Comparison of ENCODE assay signal across 8 cellular contexts in genomic region chr1:27525296-27526271, GRCh38. TPM values are rescaled to one million over a fixed set of nuclear protein-coding genes. Genes with fewer than 3 reads are reported as not detected.
DNase-seq lines count a peak whose midpoint lies in the region; ATAC-seq and TF ChIP-seq lines count a peak whose summit lies in the region.

No MANE protein-coding gene starts in this region.

- peak overlapping the region in 3 of 4 donors; percentile 73 to 88 (median 81) for H3K27ac ChIP-seq in tibial nerve

- peak in 1 of 2 donors; percentile 9 for TF ChIP-seq EP300 in tibial nerve (IDR thresholded peaks at IDR 0.05)

- DNase-seq in COR-L47 (lab: John Stamatoyannopoulos, UW) = peak; percentile 81
- DNase-seq in NCI-H187 treated with DMSO at 0.1 percent for 48 hours (lab: John Stamatoyannopoulos, UW) = peak; percentile 74
- peak; percentile 35 for DNase-seq in activated CD4-positive, alpha-beta T cell treated with anti-CD3 and anti-CD28 coated beads, Interleukin-2, amount 50 U/mL, for 1 hour
- DNase-seq in epithelial cell of esophagus (ENCODE audit: low read depth) = peak; percentile 63
- DNase-seq in naive B cell = peak; percentile 67
- DNase-seq in tibial nerve (ENCODE audit: low spot score in 2 of 2) = peak in 1 of 2 donors; percentile 42

- no peaks in the 10 kb centered on the region for H3K36me3 Mint-ChIP-seq in naive B cell

- no peaks in the 10 kb centered on the region for H3K27me3 ChIP-seq in tibial nerve

- H3K4me1 Mint-ChIP-seq in naive B cell = peaks cover 58 to 80% (median 72%) of the 10 kb centered on the region in 3 donors

- H3K4me3 Mint-ChIP-seq in naive B cell = peak overlapping the region; percentile 46 to 88 (median 78)

- ATAC-seq in GM21717 (IDR thresholded peaks at IDR 0.05; ENCODE audit: unreplicated experiment) (peak; percentile 69), naive B cell (ENCODE audit: low read depth in 2 of 2) (peak; percentile 42 to 51), GM19328 (IDR thresholded peaks at IDR 0.05; ENCODE audit: unreplicated experiment) (no peak)

- TF ChIP-seq POLR2A in tibial nerve (IDR thresholded peaks at IDR 0.05) = no peak

- TF ChIP-seq CTCF in epithelial cell of esophagus (IDR thresholded peaks at IDR 0.05; ENCODE audit: insufficient read depth, low read depth, low read length, missing control alignments) = no peak
- TF ChIP-seq CTCF in tibial nerve (IDR thresholded peaks at IDR 0.05) = no peak

- 24 to 35% methylated on average over 12 to 15 of the region's 16 CpGs for WGBS in tibial nerve, 2 donors

- H3K27ac Mint-ChIP-seq in naive B cell = peak overlapping the region; percentile 95 to 99 (median 97)

- no peaks in the 10 kb centered on the region for H3K9me3 ChIP-seq in tibial nerve

- H3K36me3 ChIP-seq in tibial nerve = no peaks in the 10 kb centered on the region

- no peaks in the 10 kb centered on the region for H3K9me3 Mint-ChIP-seq in naive B cell

- H3K4me3 ChIP-seq in epithelial cell of esophagus (ENCODE audit: low read length) (peak overlapping the region; percentile 25), tibial nerve (peak overlapping the region in 1 of 4 donors; percentile 55)

- peaks cover 0 to 5% (median 0%) of the 10 kb centered on the region in 3 donors for H3K27me3 Mint-ChIP-seq in naive B cell

- H3K4me1 ChIP-seq in tibial nerve = peaks cover 0 to 91% (median 80%) of the 10 kb centered on the region in 4 donors

RNA-seq across cellular contexts. Expression of gene WASF2, which starts 35.6 kb away (rescaled TPM):
- 100 to 1,000 TPM in 2 of 6 donors, 10 to 100 TPM in 4; 33.1 to 121 (median 83.3) TPM for polyA plus RNA-seq in naive B cell (ENCODE audit: low read depth in 6 of 6)
- total RNA-seq in tibial nerve = 10 to 100 TPM; 74.9 to 95.9 (median 83.4) TPM
